8 cellular contexts compared by ENCODE assay signal in the genomic region with DNA sequence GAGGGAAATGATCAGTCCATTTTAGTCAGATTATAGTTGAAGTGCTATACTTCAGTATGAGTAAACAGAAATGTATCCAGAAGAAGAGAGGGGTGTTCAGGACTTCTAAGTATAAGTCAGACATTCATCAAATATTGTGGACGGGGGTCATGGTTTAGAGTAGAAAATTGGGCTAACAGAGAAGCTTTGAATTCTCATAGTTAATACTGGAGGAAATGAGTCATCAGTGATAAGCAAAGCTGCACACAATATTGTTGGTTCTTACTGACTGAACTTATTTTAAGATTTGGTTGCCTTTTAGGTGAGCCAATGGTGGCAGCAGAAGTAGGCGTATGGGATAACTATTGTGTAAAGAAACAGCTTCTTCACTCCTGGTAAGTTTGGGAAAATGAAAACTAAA. TPM values are rescaled to one million over a fixed set of nuclear protein-coding genes. Genes with fewer than 3 reads are reported as not detected.
A peak's percentile ranks its signal among the peaks of the same experiment; 100 is the strongest.
DNase-seq lines count a peak whose midpoint lies in the region; ATAC-seq and TF ChIP-seq lines count a peak whose summit lies in the region.

No MANE protein-coding gene starts in this region.

- H3K36me3 ChIP-seq in left ventricle myocardium inferior, result peaks cover 61% of the 10 kb centered on the region

- H3K27me3 ChIP-seq in left ventricle myocardium inferior (ENCODE audit: low read depth), result no peaks in the 10 kb centered on the region

- intact Hi-C loops in activated CD4-positive, alpha-beta memory T cell treated with anti-CD3 and anti-CD28 coated beads for 36 hours (cut with micrococcal nuclease), result loop anchor here (5.0 kb wide), 1 partner anchor 490 kb away; the partner anchor contains the start of gene VOPP1
- intact Hi-C loops in left ventricle myocardium inferior (cut with micrococcal nuclease) (no loop called here), Right ventricle myocardium superior (cut with DNase I) (no loop called here)

- DNase-seq in AG09309 (ENCODE audit: low read depth) (peak; percentile 42), HS-27A (ENCODE audit: low read depth) (peak; percentile 78), iris pigment epithelial cell (ENCODE audit: low read depth) (peak; percentile 89), left ventricle myocardium inferior (no peak), middle frontal gyrus (ENCODE audit: extremely low spot score, low spot score) (no peak), Right ventricle myocardium superior (no peak)
- DNase-seq in activated CD4-positive, alpha-beta memory T cell treated with anti-CD3 and anti-CD28 coated beads for 36 hours, result no peak

- peaks cover 42% of the 10 kb centered on the region for H3K4me1 Mint-ChIP-seq in activated CD4-positive, alpha-beta memory T cell treated with anti-CD3 and anti-CD28 coated beads for 36 hours (ENCODE audit: low read depth)

- POLR2A ChIA-PET in activated CD4-positive, alpha-beta memory T cell treated with anti-CD3 and anti-CD28 coated beads for 36 hours (lab: Charles Lee), result interaction anchor here (1.5 kb wide), 1 partner anchor 11 kb away, joined by 4 read pairs; the partner anchor contains the start of genes CCT6A and PSPH

- H3K9me3 Mint-ChIP-seq in activated CD4-positive, alpha-beta memory T cell treated with anti-CD3 and anti-CD28 coated beads for 36 hours, result no peaks in the 10 kb centered on the region

- no peak overlapping the region for H3K27ac ChIP-seq in left ventricle myocardium inferior (replicated peaks)

- H3K4me3 Mint-ChIP-seq in activated CD4-positive, alpha-beta memory T cell treated with anti-CD3 and anti-CD28 coated beads for 36 hours, result no peak overlapping the region

- peaks cover 32% of the 10 kb centered on the region for H3K4me1 ChIP-seq in left ventricle myocardium inferior

- no peak overlapping the region for H3K4me3 ChIP-seq in AG09309 (ENCODE audit: control insufficient read depth, low read depth, low read length)
- H3K4me3 ChIP-seq in left ventricle myocardium inferior, result no peak overlapping the region

- H3K9me3 ChIP-seq in left ventricle myocardium inferior (replicated peaks), result no peaks in the 10 kb centered on the region

- TF ChIP-seq CTCF in AG09309 (IDR thresholded peaks at IDR 0.05; ENCODE audit: control insufficient read depth, insufficient read depth, low read depth, low read length, missing control alignments), result no peak
- no peak for TF ChIP-seq CTCF in left ventricle myocardium inferior (IDR thresholded peaks at IDR 0.05; ENCODE audit: borderline replicate concordance)

- CTCF ChIA-PET in activated CD4-positive, alpha-beta memory T cell treated with anti-CD3 and anti-CD28 coated beads for 36 hours (lab: Charles Lee), result interaction anchor here (0.8 to 4.7 kb wide), 3 partner anchors 11 to 99 kb away, joined by 4 to 34 read pairs (median 9); partner anchors contain the start of genes CCT6A and PSPH

- peaks cover 1% of the 10 kb centered on the region for H3K27me3 Mint-ChIP-seq in activated CD4-positive, alpha-beta memory T cell treated with anti-CD3 and anti-CD28 coated beads for 36 hours

- H3K36me3 Mint-ChIP-seq in activated CD4-positive, alpha-beta memory T cell treated with anti-CD3 and anti-CD28 coated beads for 36 hours, result peaks cover 48% of the 10 kb centered on the region

- peak overlapping the region; percentile 80 for H3K27ac Mint-ChIP-seq in activated CD4-positive, alpha-beta memory T cell treated with anti-CD3 and anti-CD28 coated beads for 36 hours

- ATAC-seq in HG02970 (IDR thresholded peaks at IDR 0.05; ENCODE audit: low FRiP score, unreplicated experiment) (no peak), Right ventricle myocardium superior (ENCODE audit: poor library complexity) (no peak)

RNA-seq across cellular contexts. Expression of gene SUMF2, which starts 1.7 kb away (rescaled TPM):
- total RNA-seq in activated CD4-positive, alpha-beta memory T cell treated with anti-CD3 and anti-CD28 coated beads for 36 hours, result 100 to 1,000 TPM; 130 to 133 TPM
- total RNA-seq in left ventricle myocardium inferior (33.5 TPM), Right ventricle myocardium superior (28.4 TPM)

RNA-seq across cellular contexts. Expression of gene CCT6A, which starts 10.8 kb away (rescaled TPM):
- total RNA-seq in activated CD4-positive, alpha-beta memory T cell treated with anti-CD3 and anti-CD28 coated beads for 36 hours, result 100 to 1,000 TPM; 222 to 230 TPM
- 67.6 TPM for total RNA-seq in left ventricle myocardium inferior
- 67.2 TPM for total RNA-seq in Right ventricle myocardium superior

RNA-seq across cellular contexts. Expression of gene PSPH, which starts 11.1 kb away (rescaled TPM):
- 10 to 100 TPM; 16.3 to 20.9 TPM for total RNA-seq in activated CD4-positive, alpha-beta memory T cell treated with anti-CD3 and anti-CD28 coated beads for 36 hours
- total RNA-seq in left ventricle myocardium inferior (12.9 TPM), Right ventricle myocardium superior (12.0 TPM)

RNA-seq across cellular contexts. Expression of gene PHKG1, which starts 30.4 kb away (rescaled TPM):
- total RNA-seq in activated CD4-positive, alpha-beta memory T cell treated with anti-CD3 and anti-CD28 coated beads for 36 hours, result 1 to 10 TPM; 2.4 to 3.0 TPM
- total RNA-seq in left ventricle myocardium inferior (21.4 TPM), Right ventricle myocardium superior (31.3 TPM)

RNA-seq across cellular contexts. Expression of gene CHCHD2, which starts 43.9 kb away (rescaled TPM):
- total RNA-seq in activated CD4-positive, alpha-beta memory T cell treated with anti-CD3 and anti-CD28 coated beads for 36 hours, result 100 to 1,000 TPM; 764 to 766 TPM
- total RNA-seq in left ventricle myocardium inferior, result 468 TPM
- total RNA-seq in Right ventricle myocardium superior, result 474 TPM

Comparison
In these comparisons a context has a peak if more than half of its experiments do, and no peak if none do; other contexts are left out.
1. DNase-seq: peak in AG09309 (single experiment), HS-27A (single experiment) and iris pigment epithelial cell (single experiment); none in activated CD4-positive, alpha-beta memory T cell treated with anti-CD3 and anti-CD28 coated beads for 36 hours (single experiment), left ventricle myocardium inferior (single experiment), middle frontal gyrus (single experiment) and Right ventricle myocardium superior (single experiment).